In the genomic region with DNA sequence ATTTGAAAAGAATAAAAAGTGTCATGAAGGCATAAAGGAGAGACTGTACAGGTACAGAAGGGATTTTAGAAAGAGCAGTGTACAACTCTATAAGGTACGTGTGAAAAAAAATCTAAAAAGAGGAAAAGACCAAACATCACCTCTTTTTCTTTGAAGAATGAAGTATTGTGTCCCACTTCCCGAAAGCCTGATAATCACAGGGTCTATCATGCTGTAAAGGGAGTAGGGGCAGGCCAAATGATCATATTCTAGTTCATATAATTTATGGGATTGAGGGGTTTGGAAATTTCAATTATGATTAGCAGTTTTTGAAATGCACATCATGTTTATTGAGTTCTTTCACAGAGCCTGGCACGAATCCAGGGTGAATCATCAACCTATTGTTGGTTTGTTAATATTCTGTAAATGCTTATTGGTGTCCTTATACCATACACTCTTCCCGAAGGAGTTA, we compare ENCODE assay signal across 8 cellular contexts. TPM values are rescaled to one million over a fixed set of nuclear protein-coding genes. Genes with fewer than 3 reads are reported as not detected.
DNase-seq lines count a peak whose midpoint lies in the region; ATAC-seq and TF ChIP-seq lines count a peak whose summit lies in the region.

No MANE protein-coding gene starts in this region.

- DNase-seq in DMS79 treated with DMSO at 0.1 percent for 48 hours (lab: John Stamatoyannopoulos, UW) (peak; percentile 71), Karpas-422 (peak; percentile 45), fibroblast of villous mesenchyme (ENCODE audit: low read depth) (peak; percentile 80), trophoblast cell (peak in 1 of 2 donors; percentile 29), SHP77 treated with DMSO at 0.1 percent for 48 hours (lab: John Stamatoyannopoulos, UW) (no peak)
- no peak for DNase-seq in activated CD8-positive, alpha-beta T cell treated with anti-CD3 and anti-CD28 coated beads, Interleukin-2, amount 10 ng/mL, durations not matched to agents 7 days and 5 days
- no peak for DNase-seq in stimulated activated CD4-positive, alpha-beta T cell treated with anti-CD3 and anti-CD28 coated beads, Interleukin-4, amount 100 ng/mL, for 4 hours

- H3K4ac ChIP-seq in trophoblast cell (ENCODE audit: low read depth, low read length) = no peak overlapping the region

- H3K27me3 ChIP-seq in Karpas-422 (ENCODE audit: low read length) = no peaks in the 10 kb centered on the region
- no peaks in the 10 kb centered on the region for H3K27me3 ChIP-seq in trophoblast cell (ENCODE audit: insufficient read depth, low read length)

- no peak overlapping the region for H4K91ac ChIP-seq in trophoblast cell (ENCODE audit: low read depth, low read length)

- peaks cover 9% of the 10 kb centered on the region for H3K27me3 Mint-ChIP-seq in activated CD8-positive, alpha-beta T cell treated with anti-CD3 and anti-CD28 coated beads, Interleukin-2, amount 10 ng/mL, durations not matched to agents 7 days and 5 days (ENCODE audit: low read depth)

- ATAC-seq in activated CD8-positive, alpha-beta T cell treated with anti-CD3 and anti-CD28 coated beads, Interleukin-2, amount 10 ng/mL, durations not matched to agents 7 days and 5 days = no peak
- no peak for ATAC-seq in GM18519 (IDR thresholded peaks at IDR 0.05; ENCODE audit: low FRiP score, unreplicated experiment)

- H3K9ac ChIP-seq in Karpas-422 (ENCODE audit: low read length) (peak overlapping the region; percentile 68), trophoblast cell (ENCODE audit: low read length) (no peak overlapping the region)

- H3K36me3 ChIP-seq in Karpas-422 (ENCODE audit: insufficient read depth, low read length) = no peaks in the 10 kb centered on the region
- H3K36me3 ChIP-seq in trophoblast cell (ENCODE audit: control insufficient read depth in 1 of 2, insufficient read depth in 2 of 2, low read length in 2 of 2) = no peaks in the 10 kb centered on the region

- H3K79me2 ChIP-seq in Karpas-422 (ENCODE audit: low read length) = no peaks in the 10 kb centered on the region
- peaks cover 11% of the 10 kb centered on the region for H3K79me2 ChIP-seq in trophoblast cell (ENCODE audit: control insufficient read depth, insufficient read depth, low read length, poor library complexity)

- no peak overlapping the region for H4K12ac ChIP-seq in trophoblast cell (ENCODE audit: low read depth, low read length)

- POLR2A ChIA-PET in activated CD8-positive, alpha-beta T cell treated with anti-CD3 and anti-CD28 coated beads, Interleukin-2, amount 10 ng/mL, durations not matched to agents 7 days and 5 days (lab: Charles Lee) = interaction anchor here (2.1 kb wide), 1 partner anchor 115 kb away, joined by 8 read pairs; no protein-coding TSS in a partner anchor

- H2BK5ac ChIP-seq in trophoblast cell (ENCODE audit: low read depth, low read length, poor library complexity) = no peak overlapping the region

- H3K9me3 ChIP-seq in Karpas-422 (ENCODE audit: low read length) (no peaks in the 10 kb centered on the region), trophoblast cell (ENCODE audit: insufficient read depth, low read depth, low read length) (no peaks in the 10 kb centered on the region)

- peak overlapping the region; percentile 73 for H3K27ac Mint-ChIP-seq in activated CD8-positive, alpha-beta T cell treated with anti-CD3 and anti-CD28 coated beads, Interleukin-2, amount 10 ng/mL, durations not matched to agents 7 days and 5 days

- no peak overlapping the region for H2BK120ac ChIP-seq in trophoblast cell (ENCODE audit: insufficient read depth, low read length, poor library complexity)

- peak overlapping the region; percentile 68 for H2AFZ ChIP-seq in Karpas-422 (ENCODE audit: low read length)
- H2AFZ ChIP-seq in trophoblast cell (ENCODE audit: insufficient read depth, low read length, poor library complexity) = no peak overlapping the region

- H3K4me2 ChIP-seq in Karpas-422 (ENCODE audit: low read depth, low read length, poor library complexity, severe bottlenecking) = peak overlapping the region; percentile 78
- H3K4me2 ChIP-seq in trophoblast cell (ENCODE audit: low read length) = peak overlapping the region; percentile 15

- peaks cover 13% of the 10 kb centered on the region; the same call in 1 of the 2 replicates for H4K20me1 ChIP-seq in Karpas-422 (ENCODE audit: insufficient read depth, low read depth, low read length)

- whole genome bisulfite sequencing in trophoblast cell (ENCODE audit: extremely low coverage, insufficient coverage, insufficient read length) = no CpG with 5 or more reads among the region's 4 CpGs

- H3K4me3 Mint-ChIP-seq in activated CD8-positive, alpha-beta T cell treated with anti-CD3 and anti-CD28 coated beads, Interleukin-2, amount 10 ng/mL, durations not matched to agents 7 days and 5 days = peak overlapping the region; percentile 83

- H4K8ac ChIP-seq in trophoblast cell (ENCODE audit: low read depth, low read length) = no peak overlapping the region

- no peaks in the 10 kb centered on the region for H3K9me3 Mint-ChIP-seq in activated CD8-positive, alpha-beta T cell treated with anti-CD3 and anti-CD28 coated beads, Interleukin-2, amount 10 ng/mL, durations not matched to agents 7 days and 5 days (ENCODE audit: insufficient read depth)

- H3K4me1 ChIP-seq in Karpas-422 (ENCODE audit: low read length) (peaks cover 27% of the 10 kb centered on the region), trophoblast cell (ENCODE audit: control insufficient read depth in 1 of 2, insufficient read depth in 2 of 2, low read length in 2 of 2) (peaks cover 3 to 4% of the 10 kb centered on the region in 2 experiments)

- H3K9me2 ChIP-seq in Karpas-422 (replicated peaks; ENCODE audit: insufficient read depth, low read length) = no peaks in the 10 kb centered on the region

- H3K14ac ChIP-seq in trophoblast cell (ENCODE audit: low read length) = no peak overlapping the region

- no peak overlapping the region for H3K23ac ChIP-seq in trophoblast cell (ENCODE audit: low read length)

- H3K36me3 Mint-ChIP-seq in activated CD8-positive, alpha-beta T cell treated with anti-CD3 and anti-CD28 coated beads, Interleukin-2, amount 10 ng/mL, durations not matched to agents 7 days and 5 days (ENCODE audit: low read depth) = peaks cover 4% of the 10 kb centered on the region

- peaks cover 15% of the 10 kb centered on the region for H3K79me1 ChIP-seq in trophoblast cell (ENCODE audit: low read length)

- CTCF ChIA-PET in activated CD8-positive, alpha-beta T cell treated with anti-CD3 and anti-CD28 coated beads, Interleukin-2, amount 10 ng/mL, durations not matched to agents 7 days and 5 days (lab: Charles Lee) = no interaction called here

- peaks cover 34% of the 10 kb centered on the region for H3K4me1 Mint-ChIP-seq in activated CD8-positive, alpha-beta T cell treated with anti-CD3 and anti-CD28 coated beads, Interleukin-2, amount 10 ng/mL, durations not matched to agents 7 days and 5 days (ENCODE audit: low read depth)

- H2BK12ac ChIP-seq in trophoblast cell (ENCODE audit: low read length) = no peak overlapping the region

- no peak overlapping the region for H3K18ac ChIP-seq in trophoblast cell (ENCODE audit: low read length)

- H3K4me3 ChIP-seq in Karpas-422 (ENCODE audit: low read length) (peak overlapping the region; percentile 66), fibroblast of villous mesenchyme (ENCODE audit: low read depth, low read length) (peak overlapping the region; percentile 56), trophoblast cell (ENCODE audit: low read depth, low read length) (no peak overlapping the region)

- peak overlapping the region; percentile 50; the same call in 1 of the 2 replicates for H3K27ac ChIP-seq in Karpas-422 (ENCODE audit: low read length)
- H3K27ac ChIP-seq in trophoblast cell (ENCODE audit: low read depth, low read length) = no peak overlapping the region

- no peak for TF ChIP-seq CTCF in fibroblast of villous mesenchyme (IDR thresholded peaks at IDR 0.05; ENCODE audit: insufficient read depth, low read depth, low read length)

- H2AK5ac ChIP-seq in trophoblast cell (ENCODE audit: low read length) = no peak overlapping the region

RNA-seq across cellular contexts. Expression of a gene that starts 0.9 kb away (rescaled TPM):
- 55.2 and 79.9 TPM in 2 replicates for total RNA-seq in Karpas-422 (2014; rRNA removed; shearing (Covaris generic); ENCODE audit: low replicate concordance)
- total RNA-seq in activated CD8-positive, alpha-beta T cell treated with anti-CD3 and anti-CD28 coated beads, Interleukin-2, amount 10 ng/mL, durations not matched to agents 7 days and 5 days = 10 to 100 TPM; 37.4 to 44.7 TPM
- total RNA-seq in fibroblast of villous mesenchyme = 51.4 and 56.0 TPM in 2 replicates
- polyA plus RNA-seq in trophoblast cell (2013) = 57.2 and 60.2 TPM in 2 replicates

Comparison
In these comparisons a context has a peak if more than half of its experiments do, and no peak if none do; other contexts are left out.
1. DNase-seq: peak in DMS79 treated with DMSO at 0.1 percent for 48 hours (single experiment), Karpas-422 (single experiment) and fibroblast of villous mesenchyme (single experiment); none in activated CD8-positive, alpha-beta T cell treated with anti-CD3 and anti-CD28 coated beads, Interleukin-2, amount 10 ng/mL, durations not matched to agents 7 days and 5 days (single experiment), stimulated activated CD4-positive, alpha-beta T cell treated with anti-CD3 and anti-CD28 coated beads, Interleukin-4, amount 100 ng/mL, for 4 hours (0 of 2) and SHP77 treated with DMSO at 0.1 percent for 48 hours (single experiment).